Comparison of ENCODE assay signal across 8 cellular contexts in the genomic region with DNA sequence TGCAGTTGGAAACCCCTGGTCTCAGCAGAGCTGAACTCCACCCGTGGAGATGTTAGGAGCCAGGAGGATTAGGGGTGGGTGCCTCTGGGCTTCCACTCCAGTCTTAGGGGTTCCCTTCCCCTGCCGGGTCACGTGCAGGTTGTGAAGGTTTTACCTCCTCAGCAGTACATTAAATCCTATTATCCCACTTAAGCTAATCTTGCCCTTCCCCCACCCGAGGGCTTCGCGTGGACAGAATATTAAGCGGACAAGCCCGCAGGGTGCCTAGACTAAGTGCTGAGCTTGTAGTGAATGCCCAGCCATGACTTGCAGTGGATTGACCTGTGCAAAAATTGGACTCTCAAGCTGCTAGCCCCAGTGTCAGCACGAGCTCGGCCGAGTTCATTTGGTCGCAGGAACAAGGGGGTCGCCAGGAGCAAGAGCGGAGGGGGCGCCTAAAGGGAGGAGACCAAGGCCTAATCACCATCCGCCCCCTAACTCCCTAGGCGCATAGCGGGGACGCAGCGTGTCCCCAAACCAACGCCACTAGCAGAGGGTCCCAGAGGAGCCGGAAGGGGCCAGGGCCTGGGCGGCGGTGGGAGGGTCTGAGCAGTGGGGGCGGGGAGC. TPM values are rescaled to one million over a fixed set of nuclear protein-coding genes. Genes with fewer than 3 reads are reported as not detected.
DNase-seq lines count a peak whose midpoint lies in the region; ATAC-seq lines count a peak whose summit lies in the region.

No MANE protein-coding gene starts in this region.

- H3K79me2 ChIP-seq in Karpas-422 (ENCODE audit: low read length) = peaks cover 43% of the 10 kb centered on the region

- H2AFZ ChIP-seq in Karpas-422 (ENCODE audit: low read length) = no peak overlapping the region

- H3K4me1 Mint-ChIP-seq in T-helper 2 cell treated with Interferon-gamma antibody and Interleukin-4, amounts not matched to agents 5 μg/mL and 100 μg/mL, for 36 hours (ENCODE audit: low read depth) = peaks cover 19% of the 10 kb centered on the region
- peaks cover 8 to 53% (median 22%) of the 10 kb centered on the region in 4 donors for H3K4me1 Mint-ChIP-seq in naive thymus-derived CD8-positive, alpha-beta T cell

- peaks cover 2% of the 10 kb centered on the region for H3K36me3 Mint-ChIP-seq in T-helper 2 cell treated with Interferon-gamma antibody and Interleukin-4, amounts not matched to agents 5 μg/mL and 100 μg/mL, for 36 hours (ENCODE audit: low read depth)
- H3K36me3 Mint-ChIP-seq in naive thymus-derived CD8-positive, alpha-beta T cell = no peaks in the 10 kb centered on the region

- no peak for ATAC-seq in naive thymus-derived CD8-positive, alpha-beta T cell

- no peaks in the 10 kb centered on the region for H3K9me3 Mint-ChIP-seq in T-helper 2 cell treated with Interferon-gamma antibody and Interleukin-4, amounts not matched to agents 5 μg/mL and 100 μg/mL, for 36 hours
- H3K9me3 Mint-ChIP-seq in naive thymus-derived CD8-positive, alpha-beta T cell = no peaks in the 10 kb centered on the region

- H3K4me1 ChIP-seq in Karpas-422 (ENCODE audit: low read length) (peaks cover 55% of the 10 kb centered on the region), duodenal mucosa (ENCODE audit: control insufficient read depth in 1 of 2, insufficient read depth in 2 of 2, low read length in 2 of 2) (peaks cover 28 to 34% of the 10 kb centered on the region in 2 donors)

- H3K9me2 ChIP-seq in Karpas-422 (replicated peaks; ENCODE audit: insufficient read depth, low read length) = no peaks in the 10 kb centered on the region

- H3K27me3 Mint-ChIP-seq in T-helper 2 cell treated with Interferon-gamma antibody and Interleukin-4, amounts not matched to agents 5 μg/mL and 100 μg/mL, for 36 hours (ENCODE audit: low read depth) = peaks cover 6% of the 10 kb centered on the region
- H3K27me3 Mint-ChIP-seq in naive thymus-derived CD8-positive, alpha-beta T cell = no peaks in the 10 kb centered on the region

- no peaks in the 10 kb centered on the region; the same call in 1 of the 2 replicates for H4K20me1 ChIP-seq in Karpas-422 (ENCODE audit: insufficient read depth, low read depth, low read length)

- H3K9ac ChIP-seq in Karpas-422 (ENCODE audit: low read length) (peak overlapping the region; percentile 89), duodenal mucosa (ENCODE audit: low read depth in 1 of 2, low read length in 2 of 2) (peak overlapping the region; percentile 80 to 87)

- peak overlapping the region; percentile 86 for H3K4me3 Mint-ChIP-seq in T-helper 2 cell treated with Interferon-gamma antibody and Interleukin-4, amounts not matched to agents 5 μg/mL and 100 μg/mL, for 36 hours
- H3K4me3 Mint-ChIP-seq in naive thymus-derived CD8-positive, alpha-beta T cell = peak overlapping the region; percentile 81 to 91 (median 87)

- H3K9me3 ChIP-seq in Karpas-422 (ENCODE audit: low read length) = no peaks in the 10 kb centered on the region
- H3K9me3 ChIP-seq in duodenal mucosa (ENCODE audit: control insufficient read depth in 1 of 2, low read length in 2 of 2) = no peaks in the 10 kb centered on the region

- peak overlapping the region; percentile 74 for H3K4me2 ChIP-seq in Karpas-422 (ENCODE audit: low read depth, low read length, poor library complexity, severe bottlenecking)

- H3K4me3 ChIP-seq in Karpas-422 (ENCODE audit: low read length) (peak overlapping the region; percentile 90), duodenal mucosa (ENCODE audit: low read depth in 1 of 2, low read length in 2 of 2) (peak overlapping the region; percentile 84)

- POLR2A ChIA-PET in naive thymus-derived CD8-positive, alpha-beta T cell (lab: Charles Lee) = interaction anchor here (0.5 to 5.5 kb wide), 16 partner anchors 9 to 355 kb away, joined by 3 to 84 read pairs (median 4); a partner anchor contains a TSS

- H3K27ac Mint-ChIP-seq in T-helper 2 cell treated with Interferon-gamma antibody and Interleukin-4, amounts not matched to agents 5 μg/mL and 100 μg/mL, for 36 hours = peak overlapping the region; percentile 70
- H3K27ac Mint-ChIP-seq in naive thymus-derived CD8-positive, alpha-beta T cell = peak overlapping the region; percentile 34 to 92 (median 90)

- H3K27me3 ChIP-seq in Karpas-422 (ENCODE audit: low read length) (no peaks in the 10 kb centered on the region), duodenal mucosa (ENCODE audit: control insufficient read depth in 1 of 2, insufficient read depth in 2 of 2, low read length in 2 of 2) (no peaks in the 10 kb centered on the region)

- no peak for DNase-seq in T-helper 2 cell treated with Interferon-gamma antibody and Interleukin-4, amounts not matched to agents 5 μg/mL and 100 μg/mL, for 36 hours (ENCODE audit: low spot score)
- DNase-seq in T-helper 2 cell (no peak), Karpas-422 (no peak), NOMO-1 (lab: John Stamatoyannopoulos, UW; ENCODE audit: unreplicated experiment in 2 of 2) (no peak), NCI-H2029 treated with DMSO at 0.1 percent for 48 hours (lab: John Stamatoyannopoulos, UW) (no peak), HPDE6-E6E7 (ENCODE audit: extremely low spot score) (no peak)
- peak in 1 of 10 donors; percentile 7 for DNase-seq in naive thymus-derived CD8-positive, alpha-beta T cell

- peak overlapping the region; percentile 72 for H3K27ac ChIP-seq in Karpas-422 (ENCODE audit: low read length)
- H3K27ac ChIP-seq in duodenal mucosa (ENCODE audit: low read depth, low read length) = peak overlapping the region; percentile 76

- no peaks in the 10 kb centered on the region for H3K36me3 ChIP-seq in Karpas-422 (ENCODE audit: insufficient read depth, low read length)
- H3K36me3 ChIP-seq in duodenal mucosa (ENCODE audit: control insufficient read depth in 1 of 2, insufficient read depth in 2 of 2, low read length in 2 of 2) = peaks cover 7 to 12% of the 10 kb centered on the region in 2 donors

RNA-seq across cellular contexts. Expression of a gene that starts 0.5 kb away (rescaled TPM):
- 40.4 and 65.1 TPM in 2 replicates for total RNA-seq in Karpas-422 (2014; rRNA removed; shearing (Covaris generic); ENCODE audit: low replicate concordance)
- 10 to 100 TPM; 19.8 to 25.1 TPM for total RNA-seq in naive thymus-derived CD8-positive, alpha-beta T cell
- 1 to 10 TPM; 4.1 to 6.8 (median 5.0) TPM for polyA plus RNA-seq in naive thymus-derived CD8-positive, alpha-beta T cell

RNA-seq across cellular contexts. Expression of a gene that starts 33.1 kb away (rescaled TPM):
- 42.1 and 64.5 TPM in 2 replicates for total RNA-seq in Karpas-422 (2014; rRNA removed; shearing (Covaris generic); ENCODE audit: low replicate concordance)
- total RNA-seq in naive thymus-derived CD8-positive, alpha-beta T cell = 100 to 1,000 TPM; 110 TPM
- 100 to 1,000 TPM; 232 to 246 (median 232) TPM for polyA plus RNA-seq in naive thymus-derived CD8-positive, alpha-beta T cell

RNA-seq across cellular contexts. Expression of a gene that starts 33.4 kb away (rescaled TPM):
- 7.8 and 11.2 TPM in 2 replicates for total RNA-seq in Karpas-422 (2014; rRNA removed; shearing (Covaris generic); ENCODE audit: low replicate concordance)
- total RNA-seq in naive thymus-derived CD8-positive, alpha-beta T cell = 10 to 100 TPM; 12.0 to 12.4 TPM
- polyA plus RNA-seq in naive thymus-derived CD8-positive, alpha-beta T cell = 1 to 10 TPM in 2 of 3 donors, under 1 TPM in 1; 0.50 to 2.2 (median 1.3) TPM

RNA-seq across cellular contexts. Expression of a gene that starts 48.7 kb away (rescaled TPM):
- 0.40 TPM in 1 of 2 replicates, not detected in the other for total RNA-seq in Karpas-422 (2014; rRNA removed; shearing (Covaris generic); ENCODE audit: low replicate concordance)
- total RNA-seq in naive thymus-derived CD8-positive, alpha-beta T cell = 1 to 10 TPM in 1 of 2 experiments, under 1 TPM in 1; 0.71 to 1.0 TPM
- polyA plus RNA-seq in naive thymus-derived CD8-positive, alpha-beta T cell = not detected
